8 cellular contexts compared by ENCODE assay signal in the genomic region with DNA sequence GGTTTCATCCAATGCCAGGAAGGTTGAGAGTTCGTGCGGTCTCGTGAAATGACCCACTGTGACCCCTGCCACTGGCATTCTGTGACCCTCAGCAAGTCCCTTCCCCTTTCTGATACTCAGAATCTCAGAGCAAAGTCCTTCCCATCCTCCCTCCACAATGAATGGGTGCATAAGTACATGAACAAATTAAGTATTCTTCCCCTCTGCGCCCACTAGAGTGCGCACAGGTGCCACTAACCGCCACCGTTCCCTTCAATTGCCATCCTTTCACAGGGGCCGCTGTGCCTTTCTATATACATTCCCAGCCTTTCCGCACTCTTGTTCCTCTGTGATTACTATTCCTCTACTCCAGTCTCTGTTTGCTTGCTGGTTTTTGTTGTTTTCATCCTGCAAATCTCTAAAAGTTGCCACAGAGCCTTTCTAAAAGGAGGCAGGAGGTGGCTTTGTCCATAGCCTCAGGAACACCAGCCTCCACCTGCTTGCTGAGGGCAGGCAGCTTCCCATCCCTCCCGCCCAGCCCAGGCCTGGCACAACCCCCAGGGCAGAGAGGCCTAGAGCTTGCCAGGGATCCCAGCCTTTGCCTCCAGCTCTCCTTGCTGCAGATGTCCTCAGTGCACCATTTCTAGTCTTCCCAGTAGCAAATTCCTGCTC. TPM values are rescaled to one million over a fixed set of nuclear protein-coding genes. Genes with fewer than 3 reads are reported as not detected.
DNase-seq lines count a peak whose midpoint lies in the region; ATAC-seq and TF ChIP-seq lines count a peak whose summit lies in the region.

No MANE protein-coding gene starts in this region.

- peak overlapping the region; percentile 33 for H3K27ac Mint-ChIP-seq in Calu3 (ENCODE audit: unreplicated experiment)

- no peaks in the 10 kb centered on the region for H3K9me3 Mint-ChIP-seq in Calu3 (ENCODE audit: low read depth, unreplicated experiment)

- H3K4me1 Mint-ChIP-seq in Calu3 (ENCODE audit: low read depth, unreplicated experiment), result peaks cover 54% of the 10 kb centered on the region

- peaks cover 6% of the 10 kb centered on the region for H3K27me3 Mint-ChIP-seq in Calu3 (ENCODE audit: unreplicated experiment)

- BruUV-seq in Calu3 (replicated peaks; lab: Mats Ljungman, UMichigan), result no TSS peak

- H3K4me3 Mint-ChIP-seq in Calu3 (ENCODE audit: low read depth, unreplicated experiment), result no peak overlapping the region

- intact Hi-C loops in Calu3 (cut with micrococcal nuclease; ENCODE audit: unreplicated experiment), result loop anchor here (1.0 to 5.0 kb wide), 2 partner anchors 129 to 692 kb away; no protein-coding TSS in a partner anchor

- DNase-seq in Calu3, result peak; percentile 76
- peak; percentile 85 for DNase-seq in NCI-H69 (lab: John Stamatoyannopoulos, UW)
- peak; percentile 59 for DNase-seq in activated CD4-positive, alpha-beta T cell treated with anti-CD3 and anti-CD28 coated beads, Interleukin-2, amount 50 U/mL, for 1 hour
- DNase-seq in effector CD4-positive, alpha-beta T cell, result peak; percentile 55
- peak; percentile 81 to 86 for DNase-seq in lung microvascular endothelial cell (ENCODE audit: low read depth in 2 of 2)
- DNase-seq in stimulated activated CD8-positive, alpha-beta memory T cell treated with anti-CD3 and anti-CD28 coated beads, Interleukin-15, amount 100 ng/mL, for 4 hours (ENCODE audit: low read depth in 2 of 2), result peak; percentile 31 to 33

- TF ChIP-seq CTCF in Calu3 (IDR thresholded peaks at IDR 0.05; ENCODE audit: unreplicated experiment), result peak; percentile 72

- CTCF ChIA-PET in Calu3 (lab: Charles Lee), result interaction anchor here (0.7 to 1.5 kb wide), 2 partner anchors 109 to 130 kb away, joined by 6 to 10 read pairs; no protein-coding TSS in a partner anchor

- no peaks in the 10 kb centered on the region for H3K36me3 Mint-ChIP-seq in Calu3 (ENCODE audit: insufficient read depth, unreplicated experiment)

- peak; percentile 50 for ATAC-seq in HG03159 (IDR thresholded peaks at IDR 0.05; ENCODE audit: unreplicated experiment)
- ATAC-seq in HG03095 (IDR thresholded peaks at IDR 0.05; ENCODE audit: unreplicated experiment), result no peak

RNA-seq across cellular contexts. Expression of gene AP1B1, which starts 6.7 kb away (rescaled TPM):
- total RNA-seq in Calu3 (2022) (88.9 and 92.7 TPM in 2 replicates), lung microvascular endothelial cell (102 and 119 TPM in 2 replicates)

RNA-seq across cellular contexts. Expression of gene RFPL1, which starts 43.3 kb away (rescaled TPM):
- total RNA-seq in Calu3 (2022) (not detected in 2 replicates), lung microvascular endothelial cell (not detected in 2 replicates)

Comparison
In these comparisons a context has a peak if more than half of its experiments do, and no peak if none do; other contexts are left out.
1. DNase-seq: peak in every context shown above with its lines; median percentile 85 in NCI-H69; 84 in lung microvascular endothelial cell; 76 in Calu3; 59 in activated CD4-positive, alpha-beta T cell treated with anti-CD3 and anti-CD28 coated beads, Interleukin-2, amount 50 U/mL, for 1 hour; 55 in effector CD4-positive, alpha-beta T cell; 32 in stimulated activated CD8-positive, alpha-beta memory T cell treated with anti-CD3 and anti-CD28 coated beads, Interleukin-15, amount 100 ng/mL, for 4 hours.